ENCODE assay signal across 26 cellular contexts in the genomic region with DNA sequence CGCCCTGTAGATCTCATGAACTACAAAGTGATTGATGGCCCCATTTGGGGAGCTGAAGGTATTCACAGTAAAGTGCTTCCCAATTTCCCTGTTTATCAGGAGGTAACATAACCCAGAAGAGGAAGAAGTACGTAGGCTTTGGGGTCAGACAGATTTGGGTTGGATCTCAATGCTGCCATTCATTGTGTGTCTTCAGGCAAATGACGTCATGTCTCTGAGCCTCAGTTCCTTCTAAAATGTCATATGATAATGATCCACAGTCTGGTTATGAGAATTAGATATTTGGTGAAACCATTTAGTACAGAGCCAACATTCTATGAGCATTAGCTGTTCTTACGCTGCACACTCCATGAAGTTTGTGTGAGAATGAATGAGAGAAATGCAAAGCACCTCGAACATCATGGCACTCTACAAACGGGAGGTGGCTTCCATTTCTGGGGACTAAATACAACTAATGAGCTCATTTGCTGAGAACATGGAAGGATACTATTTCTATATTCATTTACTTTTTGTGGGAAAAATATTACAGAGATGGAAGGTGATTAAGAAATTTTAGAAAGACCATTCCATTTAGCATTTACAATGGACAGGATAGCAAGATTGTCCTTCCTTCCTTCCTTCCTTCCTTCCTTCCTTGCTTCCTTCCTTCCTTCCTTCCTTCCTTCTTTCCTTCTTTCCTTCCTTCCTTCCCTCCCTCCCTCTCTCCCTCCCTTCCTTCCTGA. TPM values are rescaled to one million over a fixed set of nuclear protein-coding genes. Genes with fewer than 3 reads are reported as not detected.
A peak's percentile ranks its signal among the peaks of the same experiment; 100 is the strongest.
DNase-seq lines count a peak whose midpoint lies in the region; ATAC-seq, FAIRE-seq and TF ChIP-seq lines count a peak whose summit lies in the region.
"Had no signal": no experiment of that assay in that cellular context is flagged by ENCODE, and none has a peak within 500 bp of the region (broad histone marks: within the 10 kb centered on the region; RNA-seq: fewer than 3 reads in every experiment).

No MANE protein-coding gene starts in this region.

- peaks cover 7% of the 10 kb centered on the region for H3K36me3 Mint-ChIP-seq in endothelial cell (ENCODE audit: low read depth, unreplicated experiment)
- H3K36me3 Mint-ChIP-seq: CD14-positive monocyte; CD8-positive, alpha-beta memory T cell had no signal

- POLR2A ChIA-PET in HepG2 (lab: Yijun Ruan, JAX) = no interaction called here

- H3K4me2 ChIP-seq in HepG2 (ENCODE audit: low read depth, low read length) = no peak overlapping the region
- H3K4me2 ChIP-seq in mesenchymal stem cell (ENCODE audit: low read length, poor library complexity, severe bottlenecking) = no peak overlapping the region
- H3K4me2 ChIP-seq: BLaER1 treated with 17β-estradiol and CSF1 and Interleukin-3, amounts not matched to agents 10 nM and 100 nM had no signal

- H3K27me3 ChIP-seq in HepG2 (ENCODE audit: control insufficient read depth in 1 of 2, insufficient read depth in 2 of 2, low read length in 2 of 2) = peaks cover 0 to 3% of the 10 kb centered on the region in 2 experiments; a peak in 2 of 5 replicates
- no peaks in the 10 kb centered on the region for H3K27me3 ChIP-seq in right lobe of liver
- H3K27me3 ChIP-seq in mesenchymal stem cell (ENCODE audit: control insufficient read depth in 1 of 2, insufficient read depth in 1 of 2, low read length in 2 of 2) = no peaks in the 10 kb centered on the region
- H3K27me3 ChIP-seq: BE2C; BLaER1 treated with 17β-estradiol and CSF1 and Interleukin-3, amounts not matched to agents 10 nM and 100 nM had no signal

- no peaks in the 10 kb centered on the region for H3K36me3 ChIP-seq in HepG2 (replicated peaks in 1 of 2; ENCODE audit: control insufficient read depth in 1 of 2, insufficient read depth in 2 of 2, low read length in 2 of 2)
- no peaks in the 10 kb centered on the region for H3K36me3 ChIP-seq in right lobe of liver
- H3K36me3 ChIP-seq in mesenchymal stem cell (ENCODE audit: control insufficient read depth in 1 of 2, insufficient read depth in 2 of 2, low read depth in 1 of 2, low read length in 2 of 2) = no peaks in the 10 kb centered on the region
- H3K36me3 ChIP-seq: BE2C; BLaER1 treated with 17β-estradiol and CSF1 and Interleukin-3, amounts not matched to agents 10 nM and 100 nM had no signal

- H2BK15ac ChIP-seq in mesenchymal stem cell (ENCODE audit: low read depth, poor library complexity, severe bottlenecking) = no peak overlapping the region

- H3K4me1 ChIP-seq in HepG2 (ENCODE audit: insufficient read depth, low read length) (peaks cover 29% of the 10 kb centered on the region), right lobe of liver (peaks cover 0 to 5% (median 0%) of the 10 kb centered on the region in 4 donors), mesenchymal stem cell (ENCODE audit: control insufficient read depth, insufficient read depth, low read depth, low read length) (no peaks in the 10 kb centered on the region)
- H3K4me1 ChIP-seq: BE2C had no signal

- no peak for FAIRE-seq in HepG2 (lab: Jason Lieb, UNC)
- FAIRE-seq: A204.1, GM12891, GM18507, H1 had no signal

- H2BK120ac ChIP-seq in mesenchymal stem cell (ENCODE audit: low read depth, low read length) = no peak overlapping the region

- intact Hi-C loops in HepG2 (cut with micrococcal nuclease; ENCODE audit: unreplicated experiment) (no loop called here), right lobe of liver (cut with DNase I) (no loop called here)

- no peak overlapping the region for H3K27ac ChIP-seq in HepG2 (ENCODE audit: extremely low read length, insufficient read depth, low read length)
- H3K27ac ChIP-seq in right lobe of liver = no peak overlapping the region
- H3K27ac ChIP-seq in mesenchymal stem cell (ENCODE audit: low read length, poor library complexity, severe bottlenecking) = no peak overlapping the region
- H3K27ac ChIP-seq: 22Rv1; BLaER1 treated with 17β-estradiol and CSF1 and Interleukin-3, amounts not matched to agents 10 nM and 100 nM; GM23248 had no signal

- H2AFZ ChIP-seq in HepG2 (ENCODE audit: low read length) (no peak overlapping the region), mesenchymal stem cell (ENCODE audit: low read depth, low read length) (no peak overlapping the region)
- H2AFZ ChIP-seq: GM23248 had no signal

- no peaks in the 10 kb centered on the region for H3K79me2 ChIP-seq in HepG2 (ENCODE audit: insufficient read depth, low read length)

- H3K9ac ChIP-seq in HepG2 (ENCODE audit: insufficient read depth, low read depth, low read length) (no peak overlapping the region), mesenchymal stem cell (ENCODE audit: low read length) (no peak overlapping the region)
- H3K9ac ChIP-seq: BLaER1 treated with 17β-estradiol and CSF1 and Interleukin-3, amounts not matched to agents 10 nM and 100 nM; GM23248 had no signal

- H3K79me1 ChIP-seq in mesenchymal stem cell (replicated peaks; ENCODE audit: low read length, poor library complexity, severe bottlenecking) = no peaks in the 10 kb centered on the region

- no peaks in the 10 kb centered on the region for H3K9me3 Mint-ChIP-seq in endothelial cell (ENCODE audit: unreplicated experiment)
- H3K9me3 Mint-ChIP-seq: CD4-positive, alpha-beta T cell; CD8-positive, alpha-beta memory T cell had no signal

- H4K91ac ChIP-seq in mesenchymal stem cell (ENCODE audit: low read length) = no peak overlapping the region

- H3K14ac ChIP-seq in mesenchymal stem cell (ENCODE audit: low read length in 2 of 2) = no peak overlapping the region

- H3K4me1 Mint-ChIP-seq in endothelial cell (ENCODE audit: unreplicated experiment) = peaks cover 39% of the 10 kb centered on the region
- H3K4me1 Mint-ChIP-seq: CD14-positive monocyte; CD8-positive, alpha-beta memory T cell had no signal

- H4K8ac ChIP-seq in mesenchymal stem cell (ENCODE audit: low read length) = no peak overlapping the region

- H3K4ac ChIP-seq in mesenchymal stem cell (ENCODE audit: low read depth in 1 of 2, low read length in 2 of 2) = no peak overlapping the region

- TF ChIP-seq EP300 in HepG2 (IDR thresholded peaks at IDR 0.05; ENCODE audit: low read depth in 2 of 2, low read length in 2 of 2) (no peak), HepG2 (CRISPR knock-in tag; IDR thresholded peaks at IDR 0.05; ENCODE audit: borderline replicate concordance) (no peak)

- H3K9me3 ChIP-seq in HepG2 (ENCODE audit: low read length) (no peaks in the 10 kb centered on the region), right lobe of liver (no peaks in the 10 kb centered on the region), mesenchymal stem cell (ENCODE audit: control insufficient read depth, low read length) (no peaks in the 10 kb centered on the region)
- H3K9me3 ChIP-seq: BE2C; BLaER1 treated with 17β-estradiol and CSF1 and Interleukin-3, amounts not matched to agents 10 nM and 100 nM had no signal

- H4K20me1 ChIP-seq in HepG2 (ENCODE audit: insufficient read depth, low read length) = no peaks in the 10 kb centered on the region
- H4K20me1 ChIP-seq: BLaER1 treated with 17β-estradiol and CSF1 and Interleukin-3, amounts not matched to agents 10 nM and 100 nM had no signal

- H2BK12ac ChIP-seq in mesenchymal stem cell (ENCODE audit: low read length in 2 of 2) = no peak overlapping the region

- whole genome bisulfite sequencing in HepG2 (ENCODE audit: low lambda C conversion rate) = 64% methylated on average over 6 of the region's 6 CpGs
- 86% methylated on average over 5 of the region's 6 CpGs for WGBS in right lobe of liver (ENCODE audit: insufficient coverage, low coverage, low lambda C conversion rate, missing lambda C conversion rate)
- 97% methylated on average over 6 of the region's 6 CpGs for WGBS in mesenchymal stem cell

- TF ChIP-seq RAD21 in HepG2 (CRISPR knock-in tag; IDR thresholded peaks at IDR 0.05) = no peak

- no peak overlapping the region for H3K23ac ChIP-seq in mesenchymal stem cell (ENCODE audit: low read length in 2 of 2)

- H3K27me3 Mint-ChIP-seq in endothelial cell (ENCODE audit: unreplicated experiment) = no peaks in the 10 kb centered on the region

- H2BK5ac ChIP-seq in mesenchymal stem cell (ENCODE audit: low read depth, low read length, poor library complexity, severe bottlenecking) = no peak overlapping the region

- H3K18ac ChIP-seq in mesenchymal stem cell (ENCODE audit: low read depth in 1 of 2, low read length in 2 of 2) = no peak overlapping the region

- in situ Hi-C loops in HepG2 (cut with HindIII; ENCODE audit: extremely low pct_ligation_motif_present, low pct_unique_long_range_greater_than_20kb) = no loop called here
- in situ Hi-C loops in SK-MEL-5 (cut with HindIII; ENCODE audit: low pct_unique_long_range_greater_than_20kb, low sequenced_read_pairs) = no loop called here

- peak overlapping the region; percentile 67 for H3K27ac Mint-ChIP-seq in endothelial cell (ENCODE audit: unreplicated experiment)
- H3K27ac Mint-ChIP-seq: CD14-positive monocyte; CD4-positive, alpha-beta T cell; CD8-positive, alpha-beta memory T cell had no signal

- no peak overlapping the region for H3K4me3 ChIP-seq in HepG2 (replicated peaks in 1 of 3; ENCODE audit: insufficient read depth in 1 of 3, low read depth in 2 of 3, low read length in 3 of 3)
- no peak overlapping the region for H3K4me3 ChIP-seq in right lobe of liver
- no peak overlapping the region for H3K4me3 ChIP-seq in mesenchymal stem cell (ENCODE audit: insufficient read depth in 1 of 2, low read depth in 1 of 2, low read length in 2 of 2)
- H3K4me3 ChIP-seq: BLaER1 treated with 17β-estradiol and CSF1 and Interleukin-3, amounts not matched to agents 10 nM and 100 nM; GM23248 had no signal

- DNase-seq in HepG2 (ENCODE audit: low spot score) (no peak), right lobe of liver (no peak), SK-MEL-5 (ENCODE audit: low read depth, low spot score) (peak; percentile 39), endothelial cell (ENCODE audit: low spot score) (no peak), HPDE6-E6E7 (ENCODE audit: extremely low spot score) (no peak), mesenchymal stem cell (no peak)
- DNase-seq: ACHN; AML-193; BE2C; Calu3; CD4-positive, alpha-beta T cell; CD8-positive, alpha-beta memory T cell; DMS53; DMS79 treated with DMSO at 0.1 percent for 48 hours; GF-D8; GM23248; H7; HCEC 1CT had no signal

- CTCF ChIA-PET in HepG2 (lab: Yijun Ruan, JAX; ENCODE audit: low intra/inter-chr PET ratio, low total read pairs) = no interaction called here

- no peak overlapping the region for H2AK5ac ChIP-seq in mesenchymal stem cell (ENCODE audit: low read length, severe bottlenecking)

- no peak overlapping the region for H3K4me3 Mint-ChIP-seq in endothelial cell (ENCODE audit: unreplicated experiment)
- H3K4me3 Mint-ChIP-seq: CD14-positive monocyte; CD4-positive, alpha-beta T cell; CD8-positive, alpha-beta memory T cell had no signal

- TF ChIP-seq CTCF in HepG2 (CRISPR knock-in tag; IDR thresholded peaks at IDR 0.05) = no peak
- TF ChIP-seq CTCF in right lobe of liver (IDR thresholded peaks at IDR 0.05) = no peak
- TF ChIP-seq CTCF in endothelial cell (IDR thresholded peaks at IDR 0.05; ENCODE audit: unreplicated experiment) = no peak

- no TSS peak for BruUV-seq in HepG2 (replicated peaks; lab: Mats Ljungman, UMichigan)

- ATAC-seq in HepG2 (no peak), right lobe of liver (no peak)

- no peak for TF ChIP-seq POLR2A in HepG2 (IDR thresholded peaks at IDR 0.05; ENCODE audit: insufficient read depth in 1 of 2, low read depth in 2 of 2, low read length in 2 of 2)
- no peak for TF ChIP-seq POLR2A in right lobe of liver (IDR thresholded peaks at IDR 0.05)

RNA-seq across cellular contexts. Expression of a gene that starts 13.8 kb away (rescaled TPM):
- total RNA-seq in HepG2 (2016; rRNA removed; fragmentation: Illumina TruSeq; extraction: Trizol) (0.04 and 0.14 TPM in 2 replicates), right lobe of liver (1 to 10 TPM; 1.4 to 3.7 (median 2.0) TPM), endothelial cell (ENCODE audit: unreplicated experiment) (234 TPM)
- total RNA-seq in HepG2 (2016; cell fraction: cytosol; rRNA removed; fragmentation: Illumina TruSeq; extraction: Trizol; ENCODE audit: low read depth) = not detected in 2 replicates
- 0.02 and 0.03 TPM in 2 replicates for total RNA-seq in HepG2 (2016; cell fraction: insoluble cytoplasmic fraction; rRNA removed; fragmentation: Illumina TruSeq; extraction: Trizol)
- total RNA-seq in HepG2 (2016; cell fraction: membrane; rRNA removed; fragmentation: Illumina TruSeq; extraction: Trizol) = 0.12 TPM in 1 of 2 replicates, not detected in the other
- 0.06 TPM in 1 of 2 replicates, not detected in the other for total RNA-seq in HepG2 (2016; cell fraction: nucleus; rRNA removed; fragmentation: Illumina TruSeq; extraction: Trizol)
- 0.05 and 0.08 TPM in 2 replicates for polyA plus RNA-seq in HepG2 (2011; rRNA removed)
- 0.10 and 0.11 TPM in 2 replicates for polyA plus RNA-seq in HepG2 (2011; cell fraction: cytosol; rRNA removed)
- polyA plus RNA-seq in HepG2 (2011; cell fraction: nucleus; rRNA removed) = 0.13 and 0.24 TPM in 2 replicates
- polyA plus RNA-seq in HepG2 (2012) = 0.09 TPM in 1 of 2 replicates, not detected in the other
- 0.20 TPM in 1 of 2 replicates, not detected in the other for polyA plus RNA-seq in HepG2 (2016; cell fraction: cytosol; fragmentation: Illumina TruSeq; extraction: Trizol; ENCODE audit: low read depth)
- polyA plus RNA-seq in HepG2 (2016; cell fraction: insoluble cytoplasmic fraction; fragmentation: Illumina TruSeq; extraction: Trizol; ENCODE audit: low read depth) = 0.08 and 0.17 TPM in 2 replicates
- 0.02 TPM in 1 of 2 replicates, not detected in the other for polyA plus RNA-seq in HepG2 (2016; cell fraction: membrane; fragmentation: Illumina TruSeq; extraction: Trizol; ENCODE audit: low read depth)
- 0.09 TPM in 1 of 2 replicates, not detected in the other for polyA plus RNA-seq in HepG2 (2016; cell fraction: nucleus; fragmentation: Illumina TruSeq; extraction: Trizol; ENCODE audit: insufficient read depth, low read depth)
- polyA minus RNA-seq in HepG2 (2011; rRNA and poly(A)+ RNA removed; ENCODE audit: low replicate concordance) = 0.42 TPM in 1 of 2 replicates, not detected in the other
- not detected in 2 replicates for polyA minus RNA-seq in HepG2 (2011; cell fraction: cytosol; rRNA and poly(A)+ RNA removed)
- polyA minus RNA-seq in HepG2 (2011; cell fraction: nucleus; rRNA and poly(A)+ RNA removed) = under 0.01 TPM in 2 replicates
- total RNA-seq in SK-MEL-5 (2014; rRNA removed; shearing (Covaris generic)) = 0.53 and 0.56 TPM in 2 replicates
- polyA plus RNA-seq in SK-MEL-5 (2015; cell fraction: cytosol; rRNA removed) = 0.54 and 0.71 TPM in 2 replicates
- 0.11 and 0.24 TPM in 2 replicates for polyA plus RNA-seq in SK-MEL-5 (2015; cell fraction: nucleus; rRNA removed)
- 32.6 TPM for polyA plus RNA-seq in mesenchymal stem cell (2013, experiment 1 of 2)
- polyA plus RNA-seq in mesenchymal stem cell (2013, experiment 2 of 2) = 33.3 TPM
- total RNA-seq: CD4-positive, alpha-beta T cell; G401 had no signal
- polyA plus RNA-seq: CD14-positive monocyte; CD8-positive, alpha-beta memory T cell had no signal

Comparison
In these comparisons a context has a peak if more than half of its experiments do, and no peak if none do; other contexts are left out.
1. RNA of a gene that starts 13.8 kb away (total RNA-seq): 234 TPM in endothelial cell (single experiment); 1.4 to 3.7 TPM in right lobe of liver, 0.53 to 0.56 TPM in SK-MEL-5 and 0.02 to 0.14 TPM in HepG2; every median in the first group is over 10 times any median in the second.